8 cellular contexts compared by ENCODE assay signal in genomic region chr10:130300608-130301025, GRCh38.
DNase-seq lines count a peak whose midpoint lies in the region; ATAC-seq lines count a peak whose summit lies in the region.

No MANE protein-coding gene starts in this region.

- no peaks in the 10 kb centered on the region for H3K27me3 ChIP-seq in BLaER1 treated with 17β-estradiol and CSF1 and Interleukin-3, amounts not matched to agents 10 nM and 100 nM
- H3K27me3 ChIP-seq in stomach smooth muscle (ENCODE audit: control insufficient read depth in 1 of 2, insufficient read depth in 2 of 2, low read length in 2 of 2) (no peaks in the 10 kb centered on the region), H7 (ENCODE audit: control insufficient read depth, insufficient read depth, low read length) (no peaks in the 10 kb centered on the region)

- no peaks in the 10 kb centered on the region for H3K27me3 Mint-ChIP-seq in activated T-cell treated with anti-CD3 and anti-CD28 coated beads, Interleukin-2, amount 50 U/mL, for 4 hours (ENCODE audit: low read depth)

- peak overlapping the region; percentile 77 for H3K4me3 Mint-ChIP-seq in activated T-cell treated with anti-CD3 and anti-CD28 coated beads, Interleukin-2, amount 50 U/mL, for 4 hours

- no peak for DNase-seq in activated T-cell treated with anti-CD3 and anti-CD28 coated beads, Interleukin-2, amount 50 U/mL, for 4 hours
- DNase-seq in left colon (no peak), NCI-H2196 treated with DMSO at 0.1 percent for 48 hours (lab: John Stamatoyannopoulos, UW; ENCODE audit: unreplicated experiment) (no peak), NCI-H1105 treated with DMSO at 0.1 percent for 48 hours (lab: John Stamatoyannopoulos, UW) (no peak), H7 (no peak)

- peak overlapping the region; percentile 68 to 84 (median 77) for H3K4me2 ChIP-seq in BLaER1 treated with 17β-estradiol and CSF1 and Interleukin-3, amounts not matched to agents 10 nM and 100 nM

- H3K36me3 ChIP-seq in BLaER1 treated with 17β-estradiol and CSF1 and Interleukin-3, amounts not matched to agents 10 nM and 100 nM: peaks cover 0 to 12% (median 4%) of the 10 kb centered on the region in 11 experiments; a peak in 3 of 22 replicates
- H3K36me3 ChIP-seq in stomach smooth muscle (ENCODE audit: control insufficient read depth in 2 of 2, insufficient read depth in 2 of 2, low read length in 2 of 2) (no peaks in the 10 kb centered on the region), H7 (replicated peaks; ENCODE audit: control insufficient read depth, insufficient read depth, low read length) (no peaks in the 10 kb centered on the region)

- H3K4me1 ChIP-seq in BLaER1 treated with 17β-estradiol and CSF1 and Interleukin-3, amounts not matched to agents 10 nM and 100 nM: peaks cover 0 to 15% (median 4%) of the 10 kb centered on the region in 10 experiments; a peak in 6 of 20 replicates
- peaks cover 4% of the 10 kb centered on the region for H3K4me1 ChIP-seq in stomach smooth muscle (ENCODE audit: control insufficient read depth, insufficient read depth, low read length)

- peaks cover 2% of the 10 kb centered on the region for H3K36me3 Mint-ChIP-seq in activated T-cell treated with anti-CD3 and anti-CD28 coated beads, Interleukin-2, amount 50 U/mL, for 4 hours (ENCODE audit: insufficient read depth)

- peaks cover 60% of the 10 kb centered on the region for H3K9me3 Mint-ChIP-seq in activated T-cell treated with anti-CD3 and anti-CD28 coated beads, Interleukin-2, amount 50 U/mL, for 4 hours

- intact Hi-C loops in left colon (cut with DNase I, micrococcal nuclease): no loop called here

- H3K4me3 ChIP-seq in BLaER1 treated with 17β-estradiol and CSF1 and Interleukin-3, amounts not matched to agents 10 nM and 100 nM: peak overlapping the region; percentile 59 to 74 (median 68)
- H3K4me3 ChIP-seq in stomach smooth muscle (ENCODE audit: low read length in 2 of 2) (peak overlapping the region; percentile 67 to 72), H7 (ENCODE audit: insufficient read depth, low read depth, low read length) (no peak overlapping the region)

- H3K9me3 ChIP-seq in BLaER1 treated with 17β-estradiol and CSF1 and Interleukin-3, amounts not matched to agents 10 nM and 100 nM (replicated peaks in 1 of 11): peaks cover 70 to 100% (median 78%) of the 10 kb centered on the region in 11 experiments
- H3K9me3 ChIP-seq in stomach smooth muscle (ENCODE audit: control insufficient read depth in 2 of 2, low read length in 2 of 2): peaks cover 6 to 9% of the 10 kb centered on the region in 2 donors

- no peaks in the 10 kb centered on the region for H4K20me1 ChIP-seq in BLaER1 treated with 17β-estradiol and CSF1 and Interleukin-3, amounts not matched to agents 10 nM and 100 nM

- peak; percentile 46 for ATAC-seq in HG03196 (IDR thresholded peaks at IDR 0.05; ENCODE audit: unreplicated experiment)
- ATAC-seq in activated T-cell treated with anti-CD3 and anti-CD28 coated beads, Interleukin-2, amount 50 U/mL, for 4 hours: peak; percentile 46 to 63
- peak; percentile 75 for ATAC-seq in left colon

- H3K27ac ChIP-seq in BLaER1 treated with 17β-estradiol and CSF1 and Interleukin-3, amounts not matched to agents 10 nM and 100 nM: peak overlapping the region; percentile 72 to 89 (median 87); a peak in 21 of 22 replicates
- peak overlapping the region; percentile 69 for H3K27ac ChIP-seq in stomach smooth muscle (ENCODE audit: low read length)

- peak overlapping the region; percentile 79 to 91 (median 86) for H3K9ac ChIP-seq in BLaER1 treated with 17β-estradiol and CSF1 and Interleukin-3, amounts not matched to agents 10 nM and 100 nM
- peak overlapping the region; percentile 60 to 62 for H3K9ac ChIP-seq in stomach smooth muscle (ENCODE audit: low read length in 2 of 2)

- peaks cover 8% of the 10 kb centered on the region for H3K4me1 Mint-ChIP-seq in activated T-cell treated with anti-CD3 and anti-CD28 coated beads, Interleukin-2, amount 50 U/mL, for 4 hours (ENCODE audit: low read depth)
